Comparison of ENCODE assay signal across 1 cellular context in the genomic region with DNA sequence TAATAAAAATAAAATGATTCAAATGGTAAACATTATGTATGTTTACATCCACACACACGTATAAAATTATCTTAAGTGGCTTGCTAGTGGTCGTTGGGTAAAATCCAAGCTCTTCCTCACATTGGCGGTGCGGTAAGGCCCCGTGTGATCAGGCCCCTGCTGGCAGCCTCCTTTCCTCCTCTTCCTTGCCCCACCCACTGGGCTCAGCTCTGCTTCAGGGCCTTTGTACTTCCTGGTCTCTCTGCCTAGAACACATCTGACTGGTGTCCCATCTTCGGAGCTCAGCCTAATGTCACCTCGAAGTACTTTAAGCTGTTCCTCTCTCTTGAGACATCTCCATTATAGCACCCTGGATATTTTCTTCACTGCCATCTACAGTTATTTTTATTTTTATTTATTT.
TF ChIP-seq lines count a peak whose summit lies in the region.

No MANE protein-coding gene starts in this region.

TF ChIP-seq in WTC11, 78 proteins besides CTCF, POLR2A, EP300 and RAD21 (continued from another document):
- TF ChIP-seq, protein P1, sequence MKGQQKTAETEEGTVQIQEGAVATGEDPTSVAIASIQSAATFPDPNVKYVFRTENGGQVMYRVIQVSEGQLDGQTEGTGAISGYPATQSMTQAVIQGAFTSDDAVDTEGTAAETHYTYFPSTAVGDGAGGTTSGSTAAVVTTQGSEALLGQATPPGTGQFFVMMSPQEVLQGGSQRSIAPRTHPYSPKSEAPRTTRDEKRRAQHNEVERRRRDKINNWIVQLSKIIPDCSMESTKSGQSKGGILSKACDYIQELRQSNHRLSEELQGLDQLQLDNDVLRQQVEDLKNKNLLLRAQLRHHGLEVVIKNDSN (CRISPR knock-in tag; IDR thresholded peaks at IDR 0.05), result no peak
- TF ChIP-seq NR1H2 (CRISPR knock-in tag; IDR thresholded peaks at IDR 0.05) (no peak), NR3C1 (CRISPR knock-in tag; conservative IDR thresholded peaks at IDR 0.05; ENCODE audit: low read depth) (no peak), ZNF263 (CRISPR knock-in tag; IDR thresholded peaks at IDR 0.05; ENCODE audit: low read depth) (no peak), CDX4 (CRISPR knock-in tag; IDR thresholded peaks at IDR 0.05; ENCODE audit: borderline replicate concordance) (no peak), SMAD3 (CRISPR knock-in tag; IDR thresholded peaks at IDR 0.05; ENCODE audit: borderline replicate concordance) (no peak), ELF4 (CRISPR knock-in tag; IDR thresholded peaks at IDR 0.05; ENCODE audit: low read depth) (no peak), ZNF512 (CRISPR knock-in tag; IDR thresholded peaks at IDR 0.05; ENCODE audit: borderline replicate concordance) (no peak), IRF2 (CRISPR knock-in tag; IDR thresholded peaks at IDR 0.05; ENCODE audit: borderline replicate concordance, low read depth) (no peak), EMX1 (CRISPR knock-in tag; IDR thresholded peaks at IDR 0.05) (no peak), MYBL2 (CRISPR knock-in tag; IDR thresholded peaks at IDR 0.05) (no peak)
- TF ChIP-seq, protein P2, sequence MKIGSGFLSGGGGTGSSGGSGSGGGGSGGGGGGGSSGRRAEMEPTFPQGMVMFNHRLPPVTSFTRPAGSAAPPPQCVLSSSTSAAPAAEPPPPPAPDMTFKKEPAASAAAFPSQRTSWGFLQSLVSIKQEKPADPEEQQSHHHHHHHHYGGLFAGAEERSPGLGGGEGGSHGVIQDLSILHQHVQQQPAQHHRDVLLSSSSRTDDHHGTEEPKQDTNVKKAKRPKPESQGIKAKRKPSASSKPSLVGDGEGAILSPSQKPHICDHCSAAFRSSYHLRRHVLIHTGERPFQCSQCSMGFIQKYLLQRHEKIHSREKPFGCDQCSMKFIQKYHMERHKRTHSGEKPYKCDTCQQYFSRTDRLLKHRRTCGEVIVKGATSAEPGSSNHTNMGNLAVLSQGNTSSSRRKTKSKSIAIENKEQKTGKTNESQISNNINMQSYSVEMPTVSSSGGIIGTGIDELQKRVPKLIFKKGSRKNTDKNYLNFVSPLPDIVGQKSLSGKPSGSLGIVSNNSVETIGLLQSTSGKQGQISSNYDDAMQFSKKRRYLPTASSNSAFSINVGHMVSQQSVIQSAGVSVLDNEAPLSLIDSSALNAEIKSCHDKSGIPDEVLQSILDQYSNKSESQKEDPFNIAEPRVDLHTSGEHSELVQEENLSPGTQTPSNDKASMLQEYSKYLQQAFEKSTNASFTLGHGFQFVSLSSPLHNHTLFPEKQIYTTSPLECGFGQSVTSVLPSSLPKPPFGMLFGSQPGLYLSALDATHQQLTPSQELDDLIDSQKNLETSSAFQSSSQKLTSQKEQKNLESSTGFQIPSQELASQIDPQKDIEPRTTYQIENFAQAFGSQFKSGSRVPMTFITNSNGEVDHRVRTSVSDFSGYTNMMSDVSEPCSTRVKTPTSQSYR (CRISPR knock-in tag; IDR thresholded peaks at IDR 0.05), result no peak
- TF ChIP-seq, protein P3, sequence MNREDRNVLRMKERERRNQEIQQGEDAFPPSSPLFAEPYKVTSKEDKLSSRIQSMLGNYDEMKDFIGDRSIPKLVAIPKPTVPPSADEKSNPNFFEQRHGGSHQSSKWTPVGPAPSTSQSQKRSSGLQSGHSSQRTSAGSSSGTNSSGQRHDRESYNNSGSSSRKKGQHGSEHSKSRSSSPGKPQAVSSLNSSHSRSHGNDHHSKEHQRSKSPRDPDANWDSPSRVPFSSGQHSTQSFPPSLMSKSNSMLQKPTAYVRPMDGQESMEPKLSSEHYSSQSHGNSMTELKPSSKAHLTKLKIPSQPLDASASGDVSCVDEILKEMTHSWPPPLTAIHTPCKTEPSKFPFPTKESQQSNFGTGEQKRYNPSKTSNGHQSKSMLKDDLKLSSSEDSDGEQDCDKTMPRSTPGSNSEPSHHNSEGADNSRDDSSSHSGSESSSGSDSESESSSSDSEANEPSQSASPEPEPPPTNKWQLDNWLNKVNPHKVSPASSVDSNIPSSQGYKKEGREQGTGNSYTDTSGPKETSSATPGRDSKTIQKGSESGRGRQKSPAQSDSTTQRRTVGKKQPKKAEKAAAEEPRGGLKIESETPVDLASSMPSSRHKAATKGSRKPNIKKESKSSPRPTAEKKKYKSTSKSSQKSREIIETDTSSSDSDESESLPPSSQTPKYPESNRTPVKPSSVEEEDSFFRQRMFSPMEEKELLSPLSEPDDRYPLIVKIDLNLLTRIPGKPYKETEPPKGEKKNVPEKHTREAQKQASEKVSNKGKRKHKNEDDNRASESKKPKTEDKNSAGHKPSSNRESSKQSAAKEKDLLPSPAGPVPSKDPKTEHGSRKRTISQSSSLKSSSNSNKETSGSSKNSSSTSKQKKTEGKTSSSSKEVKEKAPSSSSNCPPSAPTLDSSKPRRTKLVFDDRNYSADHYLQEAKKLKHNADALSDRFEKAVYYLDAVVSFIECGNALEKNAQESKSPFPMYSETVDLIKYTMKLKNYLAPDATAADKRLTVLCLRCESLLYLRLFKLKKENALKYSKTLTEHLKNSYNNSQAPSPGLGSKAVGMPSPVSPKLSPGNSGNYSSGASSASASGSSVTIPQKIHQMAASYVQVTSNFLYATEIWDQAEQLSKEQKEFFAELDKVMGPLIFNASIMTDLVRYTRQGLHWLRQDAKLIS (CRISPR knock-in tag; IDR thresholded peaks at IDR 0.05; ENCODE audit: borderline replicate concordance), result no peak
